ENCODE assay signal across 8 cellular contexts in genomic region chr1:25858906-25859789, GRCh38. TPM values are rescaled to one million over a fixed set of nuclear protein-coding genes. Genes with fewer than 3 reads are reported as not detected.
DNase-seq lines count a peak whose midpoint lies in the region; ATAC-seq, FAIRE-seq and TF ChIP-seq lines count a peak whose summit lies in the region.

AUNIP (minus strand) TSS chr1:25859457; CDS start chr1:25859357, 100 bp downstream.

- H3K4me3 ChIP-seq in bronchial epithelial cell (ENCODE audit: low read depth, low read length) (peak within 1 kb of the TSS; percentile 69), spleen (peak within 1 kb of the TSS; percentile 2 to 67 (median 50))

- peaks cover 12 to 43% (median 33%) of the 10 kb centered on the region in 6 donors for H3K4me1 ChIP-seq in spleen

- H3K36me3 Mint-ChIP-seq in WTC11, result peaks cover 6% of the 10 kb centered on the region; the same call in 1 of the 2 replicates

- ATAC-seq in GM18519 (IDR thresholded peaks at IDR 0.05; ENCODE audit: low FRiP score, unreplicated experiment) (peak; percentile 65), HG03095 (IDR thresholded peaks at IDR 0.05; ENCODE audit: unreplicated experiment) (peak; percentile 75), WTC11 (peak; percentile 90)

- intact Hi-C loops in spleen (cut with DNase I; ENCODE audit: low total_unique reads), result no loop called here

- no peaks in the 10 kb centered on the region for H3K27me3 ChIP-seq in bronchial epithelial cell (ENCODE audit: control insufficient read depth, insufficient read depth, low read length)
- no peaks in the 10 kb centered on the region for H3K27me3 ChIP-seq in spleen (replicated peaks in 1 of 7)

- POLR2A ChIA-PET in WTC11 (lab: Charles Lee), result interaction anchor here (0.8 kb wide), 1 partner anchor 33 kb away, joined by 4 read pairs; no protein-coding TSS in a partner anchor

- peaks cover 1% of the 10 kb centered on the region for H3K36me3 ChIP-seq in bronchial epithelial cell (ENCODE audit: control insufficient read depth, insufficient read depth, low read length)
- H3K36me3 ChIP-seq in spleen, result peaks cover 0 to 20% (median 10%) of the 10 kb centered on the region in 6 donors

- peak; percentile 83 for DNase-seq in NCI-H2171 treated with DMSO at 0.1 percent for 48 hours (lab: John Stamatoyannopoulos, UW)
- DNase-seq in WTC11 (ENCODE audit: low spot score), result peak; percentile 76
- DNase-seq in bronchial epithelial cell (ENCODE audit: low read depth), result peak; percentile 66
- peak; percentile 90 for DNase-seq in iris pigment epithelial cell (ENCODE audit: low read depth)
- DNase-seq in spleen, result peak; percentile 97

- peak in 1 of 3 donors; percentile 70 for TF ChIP-seq POLR2A in spleen (IDR thresholded peaks at IDR 0.05)

- H3K27ac Mint-ChIP-seq in WTC11, result peak within 1 kb of the TSS; percentile 95

- peaks cover 14% of the 10 kb centered on the region for H3K4me1 Mint-ChIP-seq in WTC11

- TF ChIP-seq CTCF in 22Rv1 (IDR thresholded peaks at IDR 0.05) (no peak), WTC11 (IDR thresholded peaks at IDR 0.05) (no peak), bronchial epithelial cell (IDR thresholded peaks at IDR 0.05; ENCODE audit: insufficient read depth, low read length, severe bottlenecking) (no peak), spleen (IDR thresholded peaks at IDR 0.05 in 8 of 11, conservative IDR thresholded peaks at IDR 0.05 in 3 of 11) (peak in 2 of 11 experiments; percentile 26 to 37)

- H3K9me3 Mint-ChIP-seq in WTC11, result no peaks in the 10 kb centered on the region

- CTCF ChIA-PET in WTC11 (lab: Charles Lee), result no interaction called here

- H3K27ac ChIP-seq in 22Rv1 (peak within 1 kb of the TSS; percentile 68), spleen (peak within 1 kb of the TSS; percentile 32 to 91 (median 86))

- H3K4me3 Mint-ChIP-seq in WTC11, result peak within 1 kb of the TSS; percentile 95

- H3K27me3 Mint-ChIP-seq in WTC11 (ENCODE audit: low read depth), result no peaks in the 10 kb centered on the region

- FAIRE-seq in bronchial epithelial cell (lab: Jason Lieb, UNC), result no peak

- H3K9me3 ChIP-seq in spleen, result no peaks in the 10 kb centered on the region

- 1 to 2% (median 1%) methylated on average over 57 to 77 of the region's 77 CpGs for WGBS in spleen, 5 donors

TF ChIP-seq in WTC11, 78 proteins besides CTCF, POLR2A, EP300 and RAD21 (continues in another document):
- TF ChIP-seq FOXK1 (CRISPR knock-in tag; IDR thresholded peaks at IDR 0.05) (peak; percentile 82), RELA (CRISPR knock-in tag; IDR thresholded peaks at IDR 0.05; ENCODE audit: borderline replicate concordance) (peak; percentile 83; the same call in 1 of the 2 replicates), TEAD4 (CRISPR knock-in tag; IDR thresholded peaks at IDR 0.05) (peak; percentile 80), OVOL2 (CRISPR knock-in tag; IDR thresholded peaks at IDR 0.05; ENCODE audit: borderline replicate concordance) (no peak), TP53 (CRISPR knock-in tag; IDR thresholded peaks at IDR 0.05) (no peak), AFF4 (CRISPR knock-in tag; IDR thresholded peaks at IDR 0.05; ENCODE audit: borderline replicate concordance) (no peak), ERG (CRISPR knock-in tag; IDR thresholded peaks at IDR 0.05) (no peak), NR3C1 (CRISPR knock-in tag; conservative IDR thresholded peaks at IDR 0.05; ENCODE audit: low read depth) (no peak), JUN (CRISPR knock-in tag; IDR thresholded peaks at IDR 0.05) (peak; percentile 71; the same call in 1 of the 2 replicates), ZNF671 (CRISPR knock-in tag; IDR thresholded peaks at IDR 0.05) (no peak), ZNF281 (CRISPR knock-in tag; IDR thresholded peaks at IDR 0.05) (peak; percentile 70; the same call in 1 of the 2 replicates), ZMAT4 (CRISPR knock-in tag; IDR thresholded peaks at IDR 0.05) (0 out of 2 replicates have a peak, but pooled peaks have one; percentile 69), MAX (CRISPR knock-in tag; IDR thresholded peaks at IDR 0.05) (peak; percentile 93), JAZF1 (CRISPR knock-in tag; IDR thresholded peaks at IDR 0.05) (no peak), NFATC4 (CRISPR knock-in tag; IDR thresholded peaks at IDR 0.05) (no peak), SMAD4 (CRISPR knock-in tag; IDR thresholded peaks at IDR 0.05) (0 out of 2 replicates have a peak, but pooled peaks have one; percentile 38), GABPB1 (CRISPR knock-in tag; IDR thresholded peaks at IDR 0.05) (peak; percentile 63; the same call in 1 of the 2 replicates)

RNA-seq across cellular contexts. Expression of gene AUNIP, which starts in this region (rescaled TPM):
- 14.2 to 16.1 TPM (median 15.1 TPM) in 3 replicates for total RNA-seq in WTC11 (2021)
- 2.4 TPM in 2 replicates for total RNA-seq in bronchial epithelial cell
- 1 to 10 TPM in 1 of 7 donors, under 1 TPM in 3, not detected in 3; 0.28 to 1.3 (median 0.71) TPM for total RNA-seq in spleen
- polyA plus RNA-seq in spleen, result under 1 TPM; 0.07 to 0.61 (median 0.38) TPM

Comparison
In these comparisons a context has a peak if more than half of its experiments do, and no peak if none do; other contexts are left out.
1. Peak in every context shown above with its lines: DNase-seq, ATAC-seq, H3K4me3 ChIP-seq and H3K27ac ChIP-seq.